ENCODE assay signal across 12 cellular contexts in genomic region chr16:70770291-70770967, GRCh38. TPM values are rescaled to one million over a fixed set of nuclear protein-coding genes. Genes with fewer than 3 reads are reported as not detected.
DNase-seq lines count a peak whose midpoint lies in the region; TF ChIP-seq lines count a peak whose summit lies in the region.
"Had no signal": no experiment of that assay in that cellular context is flagged by ENCODE, and none has a peak within 500 bp of the region (broad histone marks: within the 10 kb centered on the region; RNA-seq: fewer than 3 reads in every experiment).

No MANE protein-coding gene starts in this region.

- peaks cover 24% of the 10 kb centered on the region for H3K4me1 ChIP-seq in GM23248 (ENCODE audit: insufficient read depth)
- H3K4me1 ChIP-seq in thyroid gland = peaks cover 0 to 5% of the 10 kb centered on the region in 2 donors
- no peaks in the 10 kb centered on the region for H3K4me1 ChIP-seq in A673 (ENCODE audit: insufficient read depth, low read length, poor library complexity, severe bottlenecking)
- H3K4me1 ChIP-seq: body of pancreas had no signal

- intact Hi-C loops in thyroid gland (cut with DNase I) (loop anchor here (2.0 to 10.0 kb wide), 2 partner anchors 90 to 246 kb away; partner anchors contain the start of genes COG4 and SF3B3), A673 (cut with micrococcal nuclease; ENCODE audit: unreplicated experiment) (loop anchor here (2.0 kb wide), 1 partner anchor 90 kb away; no protein-coding TSS in a partner anchor)

- TF ChIP-seq CTCF in thyroid gland (IDR thresholded peaks at IDR 0.05) (no peak), A673 (conservative IDR thresholded peaks at IDR 0.05; ENCODE audit: low read depth, low read length) (no peak)

- H3K9me2 ChIP-seq in GM23248 (ENCODE audit: insufficient read depth) = no peaks in the 10 kb centered on the region

- H3K27ac ChIP-seq in GM23248 (no peak overlapping the region), thyroid gland (no peak overlapping the region), A673 (ENCODE audit: low read depth, low read length, poor library complexity, severe bottlenecking) (no peak overlapping the region)
- H3K27ac ChIP-seq: body of pancreas had no signal

- H3K79me2 ChIP-seq in GM23248 (ENCODE audit: insufficient read depth) = no peaks in the 10 kb centered on the region

- H3K4me2 ChIP-seq in GM23248 (ENCODE audit: unreplicated experiment) = no peak overlapping the region

- H3K9me3 ChIP-seq in GM23248 (ENCODE audit: low read depth) (no peaks in the 10 kb centered on the region), thyroid gland (no peaks in the 10 kb centered on the region), A673 (ENCODE audit: low read depth, low read length, poor library complexity, severe bottlenecking) (no peaks in the 10 kb centered on the region)
- H3K9me3 ChIP-seq: body of pancreas had no signal

- POLR2A ChIA-PET in A673 (lab: Charles Lee; ENCODE audit: low non-redundant PET) = no interaction called here

- H3K27me3 ChIP-seq in GM23248 (replicated peaks; ENCODE audit: insufficient read depth) (no peaks in the 10 kb centered on the region), thyroid gland (no peaks in the 10 kb centered on the region), A673 (replicated peaks; ENCODE audit: insufficient read depth, low read depth, low read length, poor library complexity) (no peaks in the 10 kb centered on the region)
- H3K27me3 ChIP-seq: body of pancreas had no signal

- 82 to 85% methylated on average over 16 of the region's 16 CpGs for WGBS in GM23248 (ENCODE audit: low coverage in 1 of 2, low lambda C conversion rate in 2 of 2, missing lambda C conversion rate in 2 of 2), 2 experiments
- 87 to 92% methylated on average over 16 of the region's 16 CpGs for WGBS in thyroid gland, 2 donors

- H3K9ac ChIP-seq in GM23248 = no peak overlapping the region

- peaks cover 22% of the 10 kb centered on the region for H3F3A ChIP-seq in GM23248 (ENCODE audit: insufficient read depth)

- H3K36me3 ChIP-seq in GM23248 (ENCODE audit: low read depth) (no peaks in the 10 kb centered on the region), thyroid gland (peaks cover 5 to 12% of the 10 kb centered on the region in 2 donors), A673 (ENCODE audit: insufficient read depth, low read length, poor library complexity, severe bottlenecking) (peaks cover 8% of the 10 kb centered on the region)

- DNase-seq in A172 (ENCODE audit: low spot score) = peak; percentile 34
- peak; percentile 8 for DNase-seq in GM23248
- DNase-seq in amniotic epithelial cell (ENCODE audit: low read depth) = peak; percentile 42
- peak; percentile 56 for DNase-seq in left kidney (ENCODE audit: low read depth, low spot score)
- DNase-seq in NCI-H526 treated with DMSO at 0.1 percent for 48 hours (lab: John Stamatoyannopoulos, UW) = no peak
- no peak for DNase-seq in ecto neural progenitor cell (ENCODE audit: low spot score)
- DNase-seq in thyroid gland = no peak
- no peak for DNase-seq in A673 (ENCODE audit: low spot score)
- DNase-seq: activated gamma-delta T cell, DMS79 treated with DMSO at 0.1 percent for 48 hours, NCI-H1092 had no signal

- in situ Hi-C loops in GM23248 (cut with MboI) = loop anchor here (10.0 to 25.0 kb wide), 2 partner anchors 226 to 383 kb away; no protein-coding TSS in a partner anchor

- H3K4me3 ChIP-seq in GM23248 = no peak overlapping the region
- H3K4me3 ChIP-seq in thyroid gland (replicated peaks in 1 of 3) = no peak overlapping the region
- H3K4me3 ChIP-seq in A673 (ENCODE audit: low read depth, low read length, poor library complexity, severe bottlenecking) = no peak overlapping the region
- H3K4me3 ChIP-seq: body of pancreas had no signal

- CTCF ChIA-PET in A673 (lab: Charles Lee) = interaction anchor here (0.6 to 1.9 kb wide), 4 partner anchors 83 to 122 kb away, joined by 3 to 21 read pairs (median 6); no protein-coding TSS in a partner anchor

- H4K20me1 ChIP-seq in GM23248 (ENCODE audit: insufficient read depth) = no peaks in the 10 kb centered on the region

- no peak for TF ChIP-seq POLR2A in thyroid gland (IDR thresholded peaks at IDR 0.05)

- H2AFZ ChIP-seq in GM23248 = no peak overlapping the region

- BruUV-seq in A673 (replicated peaks; lab: Mats Ljungman, UMichigan) = no TSS peak

RNA-seq across cellular contexts. Expression of gene VAC14, which starts 30.5 kb away (rescaled TPM):
- total RNA-seq in A172 (2014; rRNA removed; shearing (Covaris generic)) = 58.8 and 66.5 TPM in 2 replicates
- 32.4 and 38.7 TPM in 2 replicates for total RNA-seq in GM23248 (2014; rRNA removed; shearing (Covaris generic))
- polyA plus RNA-seq in GM23248 (2016; fragmentation: Nextera tagmentation; extraction: Ambion mirVana) = 25.8 and 27.1 TPM in 2 replicates
- 10 to 100 TPM; 43.4 to 69.4 (median 63.1) TPM for total RNA-seq in thyroid gland
- 46.6 and 47.2 TPM in 2 replicates for total RNA-seq in A673 (2021)

Comparison
In these comparisons a context has a peak if more than half of its experiments do, and no peak if none do; other contexts are left out.
1. DNase-seq: peak in A172 (single experiment), GM23248 (single experiment), amniotic epithelial cell (single experiment) and left kidney (single experiment); none in NCI-H526 treated with DMSO at 0.1 percent for 48 hours (single experiment), ecto neural progenitor cell (single experiment), thyroid gland (0 of 2) and A673 (single experiment).